Comparison of ENCODE assay signal across 8 cellular contexts in the genomic region with DNA sequence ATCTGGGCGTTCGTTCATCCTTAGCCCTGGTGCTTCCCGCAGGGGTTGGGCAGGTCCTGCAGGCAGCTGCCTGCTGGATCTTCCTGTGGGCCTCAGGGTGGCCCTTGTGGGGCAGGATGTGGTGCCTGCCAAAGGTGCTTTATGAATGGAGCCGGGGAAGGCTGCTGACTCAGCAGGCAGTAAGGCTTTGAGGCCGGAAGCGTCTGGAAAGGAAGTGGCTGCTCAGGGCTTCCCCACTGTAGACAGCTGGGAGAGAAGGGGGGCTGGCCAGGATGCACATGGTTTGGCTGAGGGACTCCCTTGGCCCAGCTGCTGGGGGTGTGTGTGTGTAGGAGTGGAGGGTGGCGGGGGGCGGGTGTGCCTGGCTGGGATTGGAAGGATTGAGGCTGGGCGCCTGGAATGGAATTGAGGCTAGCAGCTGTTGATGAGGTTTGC. TPM values are rescaled to one million over a fixed set of nuclear protein-coding genes. Genes with fewer than 3 reads are reported as not detected.
A peak's percentile ranks its signal among the peaks of the same experiment; 100 is the strongest.
DNase-seq lines count a peak whose midpoint lies in the region; ATAC-seq, FAIRE-seq and TF ChIP-seq lines count a peak whose summit lies in the region.

No MANE protein-coding gene starts in this region.

- no peak for TF ChIP-seq CTCF in osteoblast (IDR thresholded peaks at IDR 0.05; ENCODE audit: extremely low read depth, low read depth, low read length)

- peaks cover 97% of the 10 kb centered on the region for H3K79me2 ChIP-seq in osteoblast (ENCODE audit: insufficient read depth, low read length)

- peaks cover 85% of the 10 kb centered on the region for H4K20me1 ChIP-seq in osteoblast (ENCODE audit: insufficient read depth, low read length)

- H3K27ac ChIP-seq in osteoblast (ENCODE audit: low read depth, low read length) = peak overlapping the region; percentile 67
- peak overlapping the region; percentile 38 for H3K27ac ChIP-seq in substantia nigra (ENCODE audit: low read depth, low read length, poor library complexity, severe bottlenecking)

- H3K36me3 ChIP-seq in osteoblast (ENCODE audit: insufficient read depth, low read length) = peaks cover 18% of the 10 kb centered on the region

- peaks cover 38% of the 10 kb centered on the region for H3K4me1 ChIP-seq in osteoblast (ENCODE audit: insufficient read depth, low read length)

- no peak for FAIRE-seq in frontal cortex (lab: Jason Lieb, UNC)

- H2AFZ ChIP-seq in osteoblast (ENCODE audit: low read length) = no peak overlapping the region

- no peaks in the 10 kb centered on the region for H3K9me3 ChIP-seq in osteoblast (ENCODE audit: low read depth, low read length)

- ATAC-seq in HG03442 (IDR thresholded peaks at IDR 0.05; ENCODE audit: unreplicated experiment) = peak; percentile 72

- H3K27me3 ChIP-seq in osteoblast (ENCODE audit: insufficient read depth, low read length) = no peaks in the 10 kb centered on the region

- peak overlapping the region; percentile 34 for H3K4me2 ChIP-seq in osteoblast (ENCODE audit: insufficient read depth, low read length)

- DNase-seq in NK-92 treated with Interleukin-12 subunit alpha and Interleukin-12 subunit beta, amount 100 ng/mL, for 24 hours (lab: John Stamatoyannopoulos, UW) = peak; percentile 75
- DNase-seq in NK-92 (lab: John Stamatoyannopoulos, UW; ENCODE audit: unreplicated experiment) = no peak
- peak; percentile 78 for DNase-seq in SHP77 treated with DMSO at 0.1 percent for 48 hours (lab: John Stamatoyannopoulos, UW)
- DNase-seq in activated effector memory CD4-positive, alpha-beta T cell treated with anti-CD3 and anti-CD28 coated beads, Interleukin-2, amount 50 U/mL, for 16 hours = peak; percentile 89
- peak; percentile 40 to 74 for DNase-seq in frontal cortex (ENCODE audit: low spot score in 2 of 2)
- DNase-seq in osteoblast (ENCODE audit: insufficient read length, low spot score, missing footprints) = peak; percentile 97
- DNase-seq in substantia nigra (lab: John Stamatoyannopoulos, UW) = peak in 46 of 49 donors; percentile 10 to 85 (median 54)

- H3K4me3 ChIP-seq in osteoblast (ENCODE audit: insufficient read depth, low read length) = no peak overlapping the region

RNA-seq across cellular contexts. Expression of gene CD276, which starts 12.9 kb away (rescaled TPM):
- total RNA-seq in frontal cortex (24.9 TPM), osteoblast (145 and 154 TPM in 2 replicates)

RNA-seq across cellular contexts. Expression of gene INSYN1, which starts 56.1 kb away (rescaled TPM):
- total RNA-seq in frontal cortex (26.1 TPM), osteoblast (3.8 and 4.7 TPM in 2 replicates)
